ENCODE assay signal across 23 cellular contexts in genomic region chr11:71322861-71323582, GRCh38.
"Had no signal": no experiment of that assay in that cellular context is flagged by ENCODE, and none has a peak within 500 bp of the region (broad histone marks: within the 10 kb centered on the region; RNA-seq: fewer than 3 reads in every experiment).

No MANE protein-coding gene starts in this region.

- H3K4me1 Mint-ChIP-seq: activated B cell treated with CpG ODN at 0.5 μM for 24 hours; activated T-helper 17 cell treated with anti-CD3 and anti-CD28 coated beads, Interleukin-2, amount 50 U/mL, for 72 hours; mesothelial cell of epicardium had no signal

- DNase-seq: activated B cell treated with CpG ODN at 0.5 μM for 24 hours; activated CD4-positive, alpha-beta T cell treated with anti-CD3 and anti-CD28 coated beads, Interleukin-2, amount 50 U/mL, for 1 hour; activated CD8-positive, alpha-beta T cell treated with anti-CD3 and anti-CD28 coated beads for 36 hours; activated naive CD4-positive, alpha-beta T cell; activated T-cell treated with anti-CD3 and anti-CD28 coated beads, Interleukin-2, amount 50 U/mL, for 4 hours; dermis blood vessel endothelial cell; effector CD4-positive, alpha-beta T cell; hippocampal formation; kidney; left colon; mammary epithelial cell; naive B cell; SJCRH30; stimulated activated CD4-positive, alpha-beta T cell treated with anti-CD3 and anti-CD28 coated beads, Interleukin-15, amount 100 ng/mL, for 24 hours; stomach; T-helper 2 cell had no signal

- H3K27me3 ChIP-seq: SJCRH30, stomach had no signal

- ATAC-seq: activated CD8-positive, alpha-beta T cell treated with anti-CD3 and anti-CD28 coated beads for 36 hours; activated naive CD4-positive, alpha-beta T cell treated with anti-CD3 and anti-CD28 coated beads, Interleukin-2, amount 50 U/mL, for 72 hours; activated T-cell treated with anti-CD3 and anti-CD28 coated beads, Interleukin-2, amount 50 U/mL, for 4 hours; activated T-helper 17 cell treated with anti-CD3 and anti-CD28 coated beads, Interleukin-2, amount 50 U/mL, for 72 hours; gastroesophageal sphincter; left colon had no signal

- H3K9me3 ChIP-seq: prostate gland, SJCRH30, tibial artery had no signal

- H3K4me3 ChIP-seq: gastroesophageal sphincter, prostate gland, SJCRH30, smooth muscle cell, stomach, tibial artery had no signal

- H3K36me3 ChIP-seq: gastroesophageal sphincter, prostate gland, SJCRH30, stomach, tibial artery had no signal

- H3K9me3 Mint-ChIP-seq: activated CD8-positive, alpha-beta T cell treated with anti-CD3 and anti-CD28 coated beads for 36 hours had no signal

- H3K4me1 ChIP-seq: gastroesophageal sphincter, prostate gland, SJCRH30, stomach, tibial artery had no signal

- H3K27ac Mint-ChIP-seq: activated B cell treated with CpG ODN at 0.5 μM for 24 hours; activated CD8-positive, alpha-beta T cell treated with anti-CD3 and anti-CD28 coated beads for 36 hours; activated naive CD4-positive, alpha-beta T cell treated with anti-CD3 and anti-CD28 coated beads, Interleukin-2, amount 50 U/mL, for 72 hours; activated T-helper 17 cell treated with anti-CD3 and anti-CD28 coated beads, Interleukin-2, amount 50 U/mL, for 72 hours; mesothelial cell of epicardium had no signal

- H3K4me3 Mint-ChIP-seq: activated B cell treated with CpG ODN at 0.5 μM for 24 hours; activated CD8-positive, alpha-beta T cell treated with anti-CD3 and anti-CD28 coated beads for 36 hours; activated T-cell treated with anti-CD3 and anti-CD28 coated beads, Interleukin-2, amount 50 U/mL, for 4 hours; activated T-helper 17 cell treated with anti-CD3 and anti-CD28 coated beads, Interleukin-2, amount 50 U/mL, for 72 hours; mesothelial cell of epicardium; naive B cell had no signal

- H3K27ac ChIP-seq: gastroesophageal sphincter, prostate gland, SJCRH30, stomach, tibial artery had no signal
